ENCODE assay signal across 7 cellular contexts in genomic region chr2:113894156-113894743, GRCh38. TPM values are rescaled to one million over a fixed set of nuclear protein-coding genes. Genes with fewer than 3 reads are reported as not detected.
DNase-seq lines count a peak whose midpoint lies in the region; ATAC-seq, FAIRE-seq and TF ChIP-seq lines count a peak whose summit lies in the region.

No MANE protein-coding gene starts in this region.

- peak overlapping the region; percentile 98 for H3K4me2 ChIP-seq in GM23248 (ENCODE audit: unreplicated experiment)

- H3K27me3 ChIP-seq in GM23248 (replicated peaks; ENCODE audit: insufficient read depth) (no peaks in the 10 kb centered on the region), gastrocnemius medialis (no peaks in the 10 kb centered on the region)

- H3F3A ChIP-seq in GM23248 (ENCODE audit: insufficient read depth): peaks cover 77% of the 10 kb centered on the region

- no peak overlapping the region for H2AFZ ChIP-seq in GM23248

- no peak for TF ChIP-seq POLR2A in gastrocnemius medialis (IDR thresholded peaks at IDR 0.05)

- peak overlapping the region; percentile 70 for H3K9ac ChIP-seq in GM23248

- WGBS in GM23248 (ENCODE audit: low coverage in 1 of 2, low lambda C conversion rate in 2 of 2, missing lambda C conversion rate in 2 of 2), 2 experiments: 18 to 25% methylated on average over 7 of the region's 7 CpGs

- H4K20me1 ChIP-seq in GM23248 (ENCODE audit: insufficient read depth): peaks cover 33% of the 10 kb centered on the region

- peaks cover 92% of the 10 kb centered on the region for H3K79me2 ChIP-seq in GM23248 (ENCODE audit: insufficient read depth)

- H3K4me1 ChIP-seq in GM23248 (ENCODE audit: insufficient read depth): peaks cover 74% of the 10 kb centered on the region
- H3K4me1 ChIP-seq in gastrocnemius medialis: peaks cover 60 to 80% of the 10 kb centered on the region in 2 donors

- no peak for TF ChIP-seq CTCF in gastrocnemius medialis (IDR thresholded peaks at IDR 0.05 in 4 of 5, conservative IDR thresholded peaks at IDR 0.05 in 1 of 5)

- ATAC-seq in gastrocnemius medialis (peak in 1 of 2 donors; percentile 44), HG03175 (IDR thresholded peaks at IDR 0.05; ENCODE audit: unreplicated experiment) (no peak), GM21786 (IDR thresholded peaks at IDR 0.05; ENCODE audit: unreplicated experiment) (no peak)

- peak overlapping the region; percentile 97 for H3K4me3 ChIP-seq in GM23248
- no peak overlapping the region for H3K4me3 ChIP-seq in gastrocnemius medialis

- H3K9me2 ChIP-seq in GM23248 (ENCODE audit: insufficient read depth): no peaks in the 10 kb centered on the region

- H3K27ac ChIP-seq in GM23248 (peak overlapping the region; percentile 77), epithelial cell of prostate (peak overlapping the region; percentile 95), gastrocnemius medialis (peak overlapping the region; percentile 37 to 99 (median 46))

- FAIRE-seq in RCC 7860 (lab: Jason Lieb, UNC): peak; percentile 95

- intact Hi-C loops in gastrocnemius medialis (cut with DNase I; ENCODE audit: low total_unique reads): no loop called here

- DNase-seq in GM23248 (peak; percentile 96), RCC 7860 (ENCODE audit: low spot score) (peak; percentile 77), epithelial cell of prostate (ENCODE audit: low read depth, low spot score) (peak; percentile 43), gastrocnemius medialis (no peak), NCI-H1694 (lab: John Stamatoyannopoulos, UW) (no peak)

- H3K36me3 ChIP-seq in GM23248 (ENCODE audit: low read depth): no peaks in the 10 kb centered on the region; the same call in 1 of the 2 replicates
- no peaks in the 10 kb centered on the region for H3K36me3 ChIP-seq in gastrocnemius medialis

- in situ Hi-C loops in GM23248 (cut with MboI) (loop anchor here (10.0 kb wide), 1 partner anchor 139 kb away; the partner anchor contains the start of gene SLC35F5), gastrocnemius medialis (cut with MboI; ENCODE audit: low sequenced_read_pairs in 4 of 4) (no loop called here)

- H3K9me3 ChIP-seq in GM23248 (ENCODE audit: low read depth): no peaks in the 10 kb centered on the region
- H3K9me3 ChIP-seq in gastrocnemius medialis: no peaks in the 10 kb centered on the region

RNA-seq across cellular contexts. Expression of gene ACTR3, which starts 4.4 kb away (rescaled TPM):
- 343 and 410 TPM in 2 replicates for total RNA-seq in GM23248 (2014; rRNA removed; shearing (Covaris generic))
- polyA plus RNA-seq in GM23248 (2016; fragmentation: Nextera tagmentation; extraction: Ambion mirVana): 361 and 377 TPM in 2 replicates
- total RNA-seq in gastrocnemius medialis: 10 to 100 TPM; 39.3 to 75.0 (median 56.6) TPM

Comparison
In these comparisons a context has a peak if more than half of its experiments do, and no peak if none do; other contexts are left out.
1. DNase-seq: peak in GM23248 (single experiment), RCC 7860 (single experiment) and epithelial cell of prostate (single experiment); none in gastrocnemius medialis (0 of 2) and NCI-H1694 (single experiment).
2. Peak in every context shown above with its lines, with median percentiles within 50 percentile points of each other: H3K27ac ChIP-seq.